8 cellular contexts compared by ENCODE assay signal in genomic region chr12:109863961-109864712, GRCh38. TPM values are rescaled to one million over a fixed set of nuclear protein-coding genes. Genes with fewer than 3 reads are reported as not detected.
DNase-seq lines count a peak whose midpoint lies in the region; ATAC-seq and TF ChIP-seq lines count a peak whose summit lies in the region.

No MANE protein-coding gene starts in this region.

- H3K79me2 ChIP-seq in mesendoderm (ENCODE audit: control insufficient read depth, insufficient read depth, low read length): no peaks in the 10 kb centered on the region

- ATAC-seq in Right ventricle myocardium superior (ENCODE audit: poor library complexity) (peak; percentile 71), HG02678 (IDR thresholded peaks at IDR 0.05; ENCODE audit: unreplicated experiment) (no peak), HG02884 (IDR thresholded peaks at IDR 0.05; ENCODE audit: unreplicated experiment) (no peak)

- H4K8ac ChIP-seq in mesendoderm (ENCODE audit: low read depth, low read length): no peak overlapping the region

- H2BK5ac ChIP-seq in mesendoderm (ENCODE audit: low read length): no peak overlapping the region

- no peaks in the 10 kb centered on the region for H3K27me3 ChIP-seq in mesendoderm (ENCODE audit: insufficient read depth, low read length, poor library complexity)

- no peak overlapping the region for H3K23ac ChIP-seq in mesendoderm (ENCODE audit: low read length)

- no peak for DNase-seq in Right ventricle myocardium superior
- no peak for DNase-seq in cardiac septum (ENCODE audit: low spot score)
- DNase-seq in cardiac fibroblast (ENCODE audit: low read depth in 2 of 2): peak; percentile 50 to 67
- peak; percentile 55 for DNase-seq in mesendoderm
- DNase-seq in stimulated activated CD8-positive, alpha-beta memory T cell treated with anti-CD3 and anti-CD28 coated beads, Interleukin-4, amount 100 ng/mL, for 48 hours: no peak
- DNase-seq in NCI-H526 (lab: John Stamatoyannopoulos, UW): no peak

- H3K4me3 ChIP-seq in cardiac fibroblast (replicated peaks in 1 of 2; ENCODE audit: low read depth in 2 of 2, low read length in 2 of 2) (no peak overlapping the region), mesendoderm (ENCODE audit: low read length) (no peak overlapping the region)

- peak overlapping the region; percentile 2 for H3K56ac ChIP-seq in mesendoderm (ENCODE audit: low read length)

- no peak overlapping the region for H3K4me2 ChIP-seq in mesendoderm (ENCODE audit: low read length)

- intact Hi-C loops in Right ventricle myocardium superior (cut with DNase I) (no loop called here), cardiac septum (cut with DNase I) (no loop called here)

- no peaks in the 10 kb centered on the region for H3K36me3 ChIP-seq in mesendoderm (ENCODE audit: control insufficient read depth, insufficient read depth, low read length)

- H3K4me1 ChIP-seq in mesendoderm (ENCODE audit: control insufficient read depth, low read depth, low read length): peaks cover 5% of the 10 kb centered on the region

- no peak overlapping the region for H3K4ac ChIP-seq in mesendoderm (ENCODE audit: low read depth, low read length)

- H3K18ac ChIP-seq in mesendoderm (ENCODE audit: low read length): no peak overlapping the region

- H3K9ac ChIP-seq in mesendoderm (ENCODE audit: low read length): no peak overlapping the region

- no peak overlapping the region for H2BK15ac ChIP-seq in mesendoderm (replicated peaks; ENCODE audit: low read depth)

- no CpG with 5 or more reads among the region's 7 CpGs for WGBS in mesendoderm (ENCODE audit: extremely low coverage, insufficient coverage, low lambda C conversion rate)

- no peak overlapping the region for H2AK5ac ChIP-seq in mesendoderm (ENCODE audit: low read length)

- no peak overlapping the region for H3K27ac ChIP-seq in mesendoderm (ENCODE audit: low read depth, low read length)

- TF ChIP-seq CTCF in cardiac fibroblast (IDR thresholded peaks at IDR 0.05; ENCODE audit: low read depth, low read length): no peak

- peaks cover 4% of the 10 kb centered on the region for H3K79me1 ChIP-seq in mesendoderm (ENCODE audit: low read length)

- H4K5ac ChIP-seq in mesendoderm (ENCODE audit: low read length): no peak overlapping the region

- no peak overlapping the region for H2BK120ac ChIP-seq in mesendoderm (ENCODE audit: low read depth, low read length)

RNA-seq across cellular contexts. Expression of gene GLTP, which starts 16.2 kb away (rescaled TPM):
- total RNA-seq in Right ventricle myocardium superior: 18.6 TPM
- total RNA-seq in cardiac septum: 23.3 TPM
- 65.1 TPM for polyA plus RNA-seq in mesendoderm (2013, experiment 1 of 2)
- 63.6 TPM for polyA plus RNA-seq in mesendoderm (2013, experiment 2 of 2)

RNA-seq across cellular contexts. Expression of gene TRPV4, which starts 30.9 kb away (rescaled TPM):
- 0.35 TPM for total RNA-seq in Right ventricle myocardium superior
- total RNA-seq in cardiac septum: 0.46 TPM
- polyA plus RNA-seq in mesendoderm (2013, experiment 1 of 2): 1.2 TPM
- 1.2 TPM for polyA plus RNA-seq in mesendoderm (2013, experiment 2 of 2)

RNA-seq across cellular contexts. Expression of gene TCHP, which starts 35.9 kb away (rescaled TPM):
- total RNA-seq in Right ventricle myocardium superior (8.3 TPM), cardiac septum (9.3 TPM)
- 19.5 TPM for polyA plus RNA-seq in mesendoderm (2013, experiment 1 of 2)
- 19.1 TPM for polyA plus RNA-seq in mesendoderm (2013, experiment 2 of 2)

Comparison
In these comparisons a context has a peak if more than half of its experiments do, and no peak if none do; other contexts are left out.
1. DNase-seq: peak in cardiac fibroblast (2 of 2) and mesendoderm (single experiment); none in Right ventricle myocardium superior (single experiment), cardiac septum (single experiment), stimulated activated CD8-positive, alpha-beta memory T cell treated with anti-CD3 and anti-CD28 coated beads, Interleukin-4, amount 100 ng/mL, for 48 hours (single experiment) and NCI-H526 (0 of 2).